ENCODE assay signal across 2 cellular contexts in the genomic region with DNA sequence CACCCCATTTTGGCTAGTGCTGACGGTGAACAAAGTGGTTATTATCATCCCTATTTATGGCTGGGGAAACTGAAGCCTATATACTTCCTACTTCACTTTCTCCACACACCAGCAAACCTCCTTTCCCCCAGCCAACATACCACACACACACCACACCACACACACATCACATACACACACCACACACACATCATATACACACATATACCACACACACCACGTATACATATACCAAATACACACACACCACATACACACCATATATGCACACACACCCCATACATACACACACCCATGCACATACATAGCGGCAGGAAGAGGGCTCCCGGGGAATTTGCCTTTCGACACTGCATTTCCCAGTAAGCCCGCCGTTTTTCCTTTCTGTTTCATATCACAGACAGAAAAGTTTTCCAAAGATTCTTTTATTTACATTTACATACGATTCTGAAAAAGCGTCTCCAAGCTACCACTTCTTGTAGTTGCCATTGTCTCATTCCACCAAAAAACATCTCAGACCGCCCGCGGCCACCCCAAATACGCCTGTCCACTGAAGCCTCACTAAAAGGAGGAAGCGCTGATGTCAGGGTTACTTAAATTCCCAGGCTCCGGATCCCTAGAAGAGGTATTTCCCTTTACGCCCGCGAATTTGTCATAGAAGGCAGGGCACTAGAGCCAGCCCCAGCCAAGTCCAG.
A peak's percentile ranks its signal among the peaks of the same experiment; 100 is the strongest.
TF ChIP-seq lines count a peak whose summit lies in the region.

No MANE protein-coding gene starts in this region.

TF ChIP-seq in HEK293, 187 proteins besides CTCF, POLR2A, EP300 and RAD21 (continued from another document and continues in another):
- TF ChIP-seq KLF7 (tag by site-specific recombination; IDR thresholded peaks at IDR 0.05; ENCODE audit: borderline replicate concordance) (no peak), ZNF10 (tag by site-specific recombination; IDR thresholded peaks at IDR 0.05) (no peak), ZNF133 (tag by site-specific recombination; IDR thresholded peaks at IDR 0.05) (no peak), ZNF302 (tag by site-specific recombination; IDR thresholded peaks at IDR 0.05; ENCODE audit: low read depth) (no peak), ZNF600 (tag by site-specific recombination; IDR thresholded peaks at IDR 0.05) (peak; percentile 77; the same call in 1 of the 2 replicates), IKZF3 (tag by site-specific recombination; IDR thresholded peaks at IDR 0.05) (peak; percentile 72), ZNF416 (tag by site-specific recombination; IDR thresholded peaks at IDR 0.05) (no peak), PRDM2 (tag by site-specific recombination; IDR thresholded peaks at IDR 0.05; ENCODE audit: borderline replicate concordance) (no peak), ZNF292 (tag by site-specific recombination; IDR thresholded peaks at IDR 0.05; ENCODE audit: borderline replicate concordance, low read depth) (no peak; the same call in 1 of the 2 replicates), ZNF776 (tag by site-specific recombination; IDR thresholded peaks at IDR 0.05; ENCODE audit: borderline replicate concordance) (no peak), ZNF558 (tag by site-specific recombination; IDR thresholded peaks at IDR 0.05) (no peak), ZNF146 (tag by site-specific recombination; IDR thresholded peaks at IDR 0.05) (no peak), ZSCAN30 (tag by site-specific recombination; IDR thresholded peaks at IDR 0.05) (peak; percentile 53; the same call in 1 of the 2 replicates)
- TF ChIP-seq, protein P1, sequence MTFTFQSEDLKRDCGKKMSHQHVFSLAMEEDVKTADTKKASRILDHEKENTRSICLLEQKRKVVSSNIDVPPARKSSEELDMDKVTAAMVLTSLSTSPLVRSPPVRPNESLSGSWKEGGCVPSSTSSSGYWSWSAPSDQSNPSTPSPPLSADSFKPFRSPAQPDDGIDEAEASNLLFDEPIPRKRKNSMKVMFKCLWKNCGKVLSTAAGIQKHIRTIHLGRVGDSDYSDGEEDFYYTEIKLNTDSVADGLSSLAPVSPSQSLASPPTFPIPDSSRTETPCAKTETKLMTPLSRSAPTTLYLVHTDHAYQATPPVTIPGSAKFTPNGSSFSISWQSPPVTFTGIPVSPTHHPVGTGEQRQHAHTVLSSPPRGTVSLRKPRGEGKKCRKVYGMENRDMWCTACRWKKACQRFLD (tag by site-specific recombination; IDR thresholded peaks at IDR 0.05), result no peak
- TF ChIP-seq, protein P2, sequence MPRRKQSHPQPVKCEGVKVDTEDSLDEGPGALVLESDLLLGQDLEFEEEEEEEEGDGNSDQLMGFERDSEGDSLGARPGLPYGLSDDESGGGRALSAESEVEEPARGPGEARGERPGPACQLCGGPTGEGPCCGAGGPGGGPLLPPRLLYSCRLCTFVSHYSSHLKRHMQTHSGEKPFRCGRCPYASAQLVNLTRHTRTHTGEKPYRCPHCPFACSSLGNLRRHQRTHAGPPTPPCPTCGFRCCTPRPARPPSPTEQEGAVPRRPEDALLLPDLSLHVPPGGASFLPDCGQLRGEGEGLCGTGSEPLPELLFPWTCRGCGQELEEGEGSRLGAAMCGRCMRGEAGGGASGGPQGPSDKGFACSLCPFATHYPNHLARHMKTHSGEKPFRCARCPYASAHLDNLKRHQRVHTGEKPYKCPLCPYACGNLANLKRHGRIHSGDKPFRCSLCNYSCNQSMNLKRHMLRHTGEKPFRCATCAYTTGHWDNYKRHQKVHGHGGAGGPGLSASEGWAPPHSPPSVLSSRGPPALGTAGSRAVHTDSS (tag by site-specific recombination; IDR thresholded peaks at IDR 0.05), result no peak
- TF ChIP-seq, protein P3, sequence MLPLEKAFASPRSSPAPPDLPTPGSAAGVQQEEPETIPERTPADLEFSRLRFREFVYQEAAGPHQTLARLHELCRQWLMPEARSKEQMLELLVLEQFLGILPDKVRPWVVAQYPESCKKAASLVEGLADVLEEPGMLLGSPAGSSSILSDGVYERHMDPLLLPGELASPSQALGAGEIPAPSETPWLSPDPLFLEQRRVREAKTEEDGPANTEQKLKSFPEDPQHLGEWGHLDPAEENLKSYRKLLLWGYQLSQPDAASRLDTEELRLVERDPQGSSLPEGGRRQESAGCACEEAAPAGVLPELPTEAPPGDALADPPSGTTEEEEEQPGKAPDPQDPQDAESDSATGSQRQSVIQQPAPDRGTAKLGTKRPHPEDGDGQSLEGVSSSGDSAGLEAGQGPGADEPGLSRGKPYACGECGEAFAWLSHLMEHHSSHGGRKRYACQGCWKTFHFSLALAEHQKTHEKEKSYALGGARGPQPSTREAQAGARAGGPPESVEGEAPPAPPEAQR (tag by site-specific recombination; IDR thresholded peaks at IDR 0.05), result no peak; the same call in 1 of the 2 replicates

TF ChIP-seq in HepG2, 621 proteins besides CTCF, POLR2A, EP300 and RAD21 (continued from another document and continues in another):
- TF ChIP-seq, protein P4, sequence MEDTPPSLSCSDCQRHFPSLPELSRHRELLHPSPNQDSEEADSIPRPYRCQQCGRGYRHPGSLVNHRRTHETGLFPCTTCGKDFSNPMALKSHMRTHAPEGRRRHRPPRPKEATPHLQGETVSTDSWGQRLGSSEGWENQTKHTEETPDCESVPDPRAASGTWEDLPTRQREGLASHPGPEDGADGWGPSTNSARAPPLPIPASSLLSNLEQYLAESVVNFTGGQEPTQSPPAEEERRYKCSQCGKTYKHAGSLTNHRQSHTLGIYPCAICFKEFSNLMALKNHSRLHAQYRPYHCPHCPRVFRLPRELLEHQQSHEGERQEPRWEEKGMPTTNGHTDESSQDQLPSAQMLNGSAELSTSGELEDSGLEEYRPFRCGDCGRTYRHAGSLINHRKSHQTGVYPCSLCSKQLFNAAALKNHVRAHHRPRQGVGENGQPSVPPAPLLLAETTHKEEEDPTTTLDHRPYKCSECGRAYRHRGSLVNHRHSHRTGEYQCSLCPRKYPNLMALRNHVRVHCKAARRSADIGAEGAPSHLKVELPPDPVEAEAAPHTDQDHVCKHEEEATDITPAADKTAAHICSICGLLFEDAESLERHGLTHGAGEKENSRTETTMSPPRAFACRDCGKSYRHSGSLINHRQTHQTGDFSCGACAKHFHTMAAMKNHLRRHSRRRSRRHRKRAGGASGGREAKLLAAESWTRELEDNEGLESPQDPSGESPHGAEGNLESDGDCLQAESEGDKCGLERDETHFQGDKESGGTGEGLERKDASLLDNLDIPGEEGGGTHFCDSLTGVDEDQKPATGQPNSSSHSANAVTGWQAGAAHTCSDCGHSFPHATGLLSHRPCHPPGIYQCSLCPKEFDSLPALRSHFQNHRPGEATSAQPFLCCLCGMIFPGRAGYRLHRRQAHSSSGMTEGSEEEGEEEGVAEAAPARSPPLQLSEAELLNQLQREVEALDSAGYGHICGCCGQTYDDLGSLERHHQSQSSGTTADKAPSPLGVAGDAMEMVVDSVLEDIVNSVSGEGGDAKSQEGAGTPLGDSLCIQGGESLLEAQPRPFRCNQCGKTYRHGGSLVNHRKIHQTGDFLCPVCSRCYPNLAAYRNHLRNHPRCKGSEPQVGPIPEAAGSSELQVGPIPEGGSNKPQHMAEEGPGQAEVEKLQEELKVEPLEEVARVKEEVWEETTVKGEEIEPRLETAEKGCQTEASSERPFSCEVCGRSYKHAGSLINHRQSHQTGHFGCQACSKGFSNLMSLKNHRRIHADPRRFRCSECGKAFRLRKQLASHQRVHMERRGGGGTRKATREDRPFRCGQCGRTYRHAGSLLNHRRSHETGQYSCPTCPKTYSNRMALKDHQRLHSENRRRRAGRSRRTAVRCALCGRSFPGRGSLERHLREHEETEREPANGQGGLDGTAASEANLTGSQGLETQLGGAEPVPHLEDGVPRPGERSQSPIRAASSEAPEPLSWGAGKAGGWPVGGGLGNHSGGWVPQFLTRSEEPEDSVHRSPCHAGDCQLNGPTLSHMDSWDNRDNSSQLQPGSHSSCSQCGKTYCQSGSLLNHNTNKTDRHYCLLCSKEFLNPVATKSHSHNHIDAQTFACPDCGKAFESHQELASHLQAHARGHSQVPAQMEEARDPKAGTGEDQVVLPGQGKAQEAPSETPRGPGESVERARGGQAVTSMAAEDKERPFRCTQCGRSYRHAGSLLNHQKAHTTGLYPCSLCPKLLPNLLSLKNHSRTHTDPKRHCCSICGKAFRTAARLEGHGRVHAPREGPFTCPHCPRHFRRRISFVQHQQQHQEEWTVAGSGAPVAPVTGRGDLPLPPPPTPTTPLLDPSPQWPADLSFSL (CRISPR knock-in tag; IDR thresholded peaks at IDR 0.05), result peak; percentile 82
- TF ChIP-seq TAF1 (CRISPR knock-in tag; IDR thresholded peaks at IDR 0.05), result no peak
- peak; percentile 3 for TF ChIP-seq SRSF1 (optimal IDR thresholded peaks at IDR 0.05; ENCODE audit: low read depth, low read length)
- TF ChIP-seq, protein P5, sequence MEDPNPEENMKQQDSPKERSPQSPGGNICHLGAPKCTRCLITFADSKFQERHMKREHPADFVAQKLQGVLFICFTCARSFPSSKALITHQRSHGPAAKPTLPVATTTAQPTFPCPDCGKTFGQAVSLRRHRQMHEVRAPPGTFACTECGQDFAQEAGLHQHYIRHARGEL (CRISPR knock-in tag; IDR thresholded peaks at IDR 0.05), result no peak
- no peak for TF ChIP-seq RORA (CRISPR knock-in tag; IDR thresholded peaks at IDR 0.05)
- TF ChIP-seq NCOR1 (IDR thresholded peaks at IDR 0.05; ENCODE audit: borderline replicate concordance, low read length), result no peak
- TF ChIP-seq ETV5 (CRISPR knock-in tag; IDR thresholded peaks at IDR 0.05; ENCODE audit: borderline replicate concordance), result no peak
- no peak for TF ChIP-seq HDAC2 (CRISPR knock-in tag; IDR thresholded peaks at IDR 0.05)
- no peak for TF ChIP-seq ZMAT5 (CRISPR knock-in tag; IDR thresholded peaks at IDR 0.05; ENCODE audit: borderline replicate concordance, low read depth)
- no peak; the same call in 1 of the 2 replicates for TF ChIP-seq SMAD1 (CRISPR knock-in tag; IDR thresholded peaks at IDR 0.05; ENCODE audit: borderline replicate concordance, low read depth)
- no peak for TF ChIP-seq DNMT1 (CRISPR knock-in tag; IDR thresholded peaks at IDR 0.05)
- TF ChIP-seq RXRA (CRISPR knock-in tag; IDR thresholded peaks at IDR 0.05), result no peak
- TF ChIP-seq, protein P6, sequence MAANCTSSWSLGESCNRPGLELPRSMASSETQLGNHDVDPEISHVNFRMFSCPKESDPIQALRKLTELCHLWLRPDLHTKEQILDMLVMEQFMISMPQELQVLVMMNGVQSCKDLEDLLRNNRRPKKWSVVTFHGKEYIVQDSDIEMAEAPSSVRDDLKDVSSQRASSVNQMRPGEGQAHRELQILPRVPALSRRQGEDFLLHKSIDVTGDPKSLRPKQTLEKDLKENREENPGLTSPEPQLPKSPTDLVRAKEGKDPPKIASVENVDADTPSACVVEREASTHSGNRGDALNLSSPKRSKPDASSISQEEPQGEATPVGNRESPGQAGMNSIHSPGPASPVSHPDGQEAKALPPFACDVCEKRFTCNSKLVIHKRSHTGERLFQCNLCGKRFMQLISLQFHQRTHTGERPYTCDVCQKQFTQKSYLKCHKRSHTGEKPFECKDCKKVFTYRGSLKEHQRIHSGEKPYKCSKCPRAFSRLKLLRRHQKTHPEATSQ (CRISPR knock-in tag; IDR thresholded peaks at IDR 0.05; ENCODE audit: borderline replicate concordance), result no peak
- TF ChIP-seq HNRNPLL (IDR thresholded peaks at IDR 0.05; ENCODE audit: low read depth, low read length, poor library complexity, severe bottlenecking), result no peak
- no peak for TF ChIP-seq ZNF660 (CRISPR knock-in tag; IDR thresholded peaks at IDR 0.05; ENCODE audit: borderline replicate concordance, low read depth)
- no peak for TF ChIP-seq FOXP4 (CRISPR knock-in tag; IDR thresholded peaks at IDR 0.05)
- no peak for TF ChIP-seq ZNF331 (CRISPR knock-in tag; IDR thresholded peaks at IDR 0.05)
- TF ChIP-seq, protein P7, sequence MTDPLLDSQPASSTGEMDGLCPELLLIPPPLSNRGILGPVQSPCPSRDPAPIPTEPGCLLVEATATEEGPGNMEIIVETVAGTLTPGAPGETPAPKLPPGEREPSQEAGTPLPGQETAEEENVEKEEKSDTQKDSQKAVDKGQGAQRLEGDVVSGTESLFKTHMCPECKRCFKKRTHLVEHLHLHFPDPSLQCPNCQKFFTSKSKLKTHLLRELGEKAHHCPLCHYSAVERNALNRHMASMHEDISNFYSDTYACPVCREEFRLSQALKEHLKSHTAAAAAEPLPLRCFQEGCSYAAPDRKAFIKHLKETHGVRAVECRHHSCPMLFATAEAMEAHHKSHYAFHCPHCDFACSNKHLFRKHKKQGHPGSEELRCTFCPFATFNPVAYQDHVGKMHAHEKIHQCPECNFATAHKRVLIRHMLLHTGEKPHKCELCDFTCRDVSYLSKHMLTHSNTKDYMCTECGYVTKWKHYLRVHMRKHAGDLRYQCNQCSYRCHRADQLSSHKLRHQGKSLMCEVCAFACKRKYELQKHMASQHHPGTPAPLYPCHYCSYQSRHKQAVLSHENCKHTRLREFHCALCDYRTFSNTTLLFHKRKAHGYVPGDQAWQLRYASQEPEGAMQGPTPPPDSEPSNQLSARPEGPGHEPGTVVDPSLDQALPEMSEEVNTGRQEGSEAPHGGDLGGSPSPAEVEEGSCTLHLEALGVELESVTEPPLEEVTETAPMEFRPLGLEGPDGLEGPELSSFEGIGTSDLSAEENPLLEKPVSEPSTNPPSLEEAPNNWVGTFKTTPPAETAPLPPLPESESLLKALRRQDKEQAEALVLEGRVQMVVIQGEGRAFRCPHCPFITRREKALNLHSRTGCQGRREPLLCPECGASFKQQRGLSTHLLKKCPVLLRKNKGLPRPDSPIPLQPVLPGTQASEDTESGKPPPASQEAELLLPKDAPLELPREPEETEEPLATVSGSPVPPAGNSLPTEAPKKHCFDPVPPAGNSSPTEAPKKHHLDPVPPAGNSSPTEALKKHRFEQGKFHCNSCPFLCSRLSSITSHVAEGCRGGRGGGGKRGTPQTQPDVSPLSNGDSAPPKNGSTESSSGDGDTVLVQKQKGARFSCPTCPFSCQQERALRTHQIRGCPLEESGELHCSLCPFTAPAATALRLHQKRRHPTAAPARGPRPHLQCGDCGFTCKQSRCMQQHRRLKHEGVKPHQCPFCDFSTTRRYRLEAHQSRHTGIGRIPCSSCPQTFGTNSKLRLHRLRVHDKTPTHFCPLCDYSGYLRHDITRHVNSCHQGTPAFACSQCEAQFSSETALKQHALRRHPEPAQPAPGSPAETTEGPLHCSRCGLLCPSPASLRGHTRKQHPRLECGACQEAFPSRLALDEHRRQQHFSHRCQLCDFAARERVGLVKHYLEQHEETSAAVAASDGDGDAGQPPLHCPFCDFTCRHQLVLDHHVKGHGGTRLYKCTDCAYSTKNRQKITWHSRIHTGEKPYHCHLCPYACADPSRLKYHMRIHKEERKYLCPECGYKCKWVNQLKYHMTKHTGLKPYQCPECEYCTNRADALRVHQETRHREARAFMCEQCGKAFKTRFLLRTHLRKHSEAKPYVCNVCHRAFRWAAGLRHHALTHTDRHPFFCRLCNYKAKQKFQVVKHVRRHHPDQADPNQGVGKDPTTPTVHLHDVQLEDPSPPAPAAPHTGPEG (CRISPR knock-in tag; IDR thresholded peaks at IDR 0.05), result no peak
- no peak for TF ChIP-seq FOXC1 (CRISPR knock-in tag; IDR thresholded peaks at IDR 0.05; ENCODE audit: borderline replicate concordance)
- no peak for TF ChIP-seq RFX1 (IDR thresholded peaks at IDR 0.05)
- no peak for TF ChIP-seq ZNF777 (CRISPR knock-in tag; IDR thresholded peaks at IDR 0.05)
